In genomic region chr5:172713113-172713808, GRCh38 we compare ENCODE assay signal across 9 cellular contexts. TPM values are rescaled to one million over a fixed set of nuclear protein-coding genes. Genes with fewer than 3 reads are reported as not detected.
DNase-seq lines count a peak whose midpoint lies in the region; ATAC-seq and TF ChIP-seq lines count a peak whose summit lies in the region.
"Had no signal": no experiment of that assay in that cellular context is flagged by ENCODE, and none has a peak within 500 bp of the region (broad histone marks: within the 10 kb centered on the region; RNA-seq: fewer than 3 reads in every experiment).

No MANE protein-coding gene starts in this region.

- H3K9me3 Mint-ChIP-seq in activated CD8-positive, alpha-beta T cell treated with anti-CD3 and anti-CD28 coated beads for 36 hours: no peaks in the 10 kb centered on the region
- no peaks in the 10 kb centered on the region for H3K9me3 Mint-ChIP-seq in natural killer cell treated with Interleukin-12 subunit alpha and Interleukin-12 subunit beta and Interleukin-15 and Interleukin-18, amount 100 ng/mL, for 72 hours
- no peaks in the 10 kb centered on the region for H3K9me3 Mint-ChIP-seq in stimulated activated naive CD8-positive, alpha-beta T cell treated with anti-CD3 and anti-CD28 coated beads, Interleukin-15, amount 100 ng/mL, for 72 hours

- intact Hi-C loops in activated CD8-positive, alpha-beta T cell treated with anti-CD3 and anti-CD28 coated beads for 36 hours (cut with micrococcal nuclease): loop anchor here (10.0 kb wide), 1 partner anchor 122 kb away; the partner anchor contains the start of gene ERGIC1

- TF ChIP-seq CTCF in GM12864 (IDR thresholded peaks at IDR 0.05; ENCODE audit: low read depth, low read length, missing control alignments) (peak; percentile 89), NB4 (IDR thresholded peaks at IDR 0.05; ENCODE audit: low read depth, low read length) (peak; percentile 53)
- peak; percentile 98 for TF ChIP-seq CTCF in activated CD8-positive, alpha-beta T cell treated with anti-CD3 and anti-CD28 coated beads for 36 hours (IDR thresholded peaks at IDR 0.05)

- no peak for TF ChIP-seq POLR2A in NB4 (IDR thresholded peaks at IDR 0.05; ENCODE audit: extremely low read depth, insufficient read length)

- CTCF ChIA-PET in activated CD8-positive, alpha-beta T cell treated with anti-CD3 and anti-CD28 coated beads for 36 hours (lab: Charles Lee): interaction anchor here (0.6 to 5.8 kb wide), 31 partner anchors 9 to 266 kb away, joined by 3 to 279 read pairs (median 4); partner anchors contain the start of gene RPL26L1

- no peak overlapping the region for H3K4me3 Mint-ChIP-seq in activated CD8-positive, alpha-beta T cell treated with anti-CD3 and anti-CD28 coated beads for 36 hours
- no peak overlapping the region for H3K4me3 Mint-ChIP-seq in natural killer cell treated with Interleukin-12 subunit alpha and Interleukin-12 subunit beta and Interleukin-15 and Interleukin-18, amount 100 ng/mL, for 72 hours
- peak overlapping the region in 1 of 2 donors; percentile 23 for H3K4me3 Mint-ChIP-seq in stimulated activated naive CD8-positive, alpha-beta T cell treated with anti-CD3 and anti-CD28 coated beads, Interleukin-15, amount 100 ng/mL, for 72 hours
- H3K4me3 Mint-ChIP-seq: activated naive CD8-positive, alpha-beta T cell had no signal

- DNase-seq in GM12864 (ENCODE audit: low read depth): no peak
- peak; percentile 44 for DNase-seq in NB4 (ENCODE audit: low read depth)
- DNase-seq in activated CD8-positive, alpha-beta T cell treated with anti-CD3 and anti-CD28 coated beads for 36 hours: peak; percentile 72
- peak; percentile 77 for DNase-seq in effector CD8-positive, alpha-beta T cell (lab: John Stamatoyannopoulos, UW)
- peak; percentile 76 for DNase-seq in natural killer cell treated with Interleukin-12 subunit alpha and Interleukin-12 subunit beta and Interleukin-15 and Interleukin-18, amount 100 ng/mL, for 72 hours (ENCODE audit: low spot score)
- peak; percentile 68 to 71 for DNase-seq in stimulated activated naive CD8-positive, alpha-beta T cell treated with anti-CD3 and anti-CD28 coated beads, Interleukin-15, amount 100 ng/mL, for 72 hours
- no peak for DNase-seq in NCI-H2107 (lab: John Stamatoyannopoulos, UW)
- no peak for DNase-seq in NCI-H2171 treated with DMSO at 0.1 percent for 48 hours (lab: John Stamatoyannopoulos, UW)

- POLR2A ChIA-PET in activated CD8-positive, alpha-beta T cell treated with anti-CD3 and anti-CD28 coated beads for 36 hours (lab: Charles Lee): no interaction called here

- H3K27me3 Mint-ChIP-seq in activated CD8-positive, alpha-beta T cell treated with anti-CD3 and anti-CD28 coated beads for 36 hours: no peaks in the 10 kb centered on the region
- H3K27me3 Mint-ChIP-seq in natural killer cell treated with Interleukin-12 subunit alpha and Interleukin-12 subunit beta and Interleukin-15 and Interleukin-18, amount 100 ng/mL, for 72 hours: peaks cover 14 to 25% of the 10 kb centered on the region in 2 donors
- peaks cover 11% of the 10 kb centered on the region for H3K27me3 Mint-ChIP-seq in stimulated activated naive CD8-positive, alpha-beta T cell treated with anti-CD3 and anti-CD28 coated beads, Interleukin-15, amount 100 ng/mL, for 72 hours
- H3K27me3 Mint-ChIP-seq: activated naive CD8-positive, alpha-beta T cell had no signal

- H3K4me1 Mint-ChIP-seq in activated CD8-positive, alpha-beta T cell treated with anti-CD3 and anti-CD28 coated beads for 36 hours (ENCODE audit: low read depth): peaks cover 4% of the 10 kb centered on the region
- H3K4me1 Mint-ChIP-seq in natural killer cell treated with Interleukin-12 subunit alpha and Interleukin-12 subunit beta and Interleukin-15 and Interleukin-18, amount 100 ng/mL, for 72 hours (ENCODE audit: low read depth in 2 of 2): peaks cover 7 to 13% of the 10 kb centered on the region in 2 donors
- peaks cover 14% of the 10 kb centered on the region for H3K4me1 Mint-ChIP-seq in stimulated activated naive CD8-positive, alpha-beta T cell treated with anti-CD3 and anti-CD28 coated beads, Interleukin-15, amount 100 ng/mL, for 72 hours

- H3K4me3 ChIP-seq in GM12864 (ENCODE audit: low read depth, low read length) (no peak overlapping the region), NB4 (ENCODE audit: low read depth, low read length) (no peak overlapping the region)

- H3K36me3 Mint-ChIP-seq in activated CD8-positive, alpha-beta T cell treated with anti-CD3 and anti-CD28 coated beads for 36 hours (ENCODE audit: low read depth): no peaks in the 10 kb centered on the region
- no peaks in the 10 kb centered on the region for H3K36me3 Mint-ChIP-seq in natural killer cell treated with Interleukin-12 subunit alpha and Interleukin-12 subunit beta and Interleukin-15 and Interleukin-18, amount 100 ng/mL, for 72 hours
- H3K36me3 Mint-ChIP-seq: activated naive CD8-positive, alpha-beta T cell had no signal

- ATAC-seq in activated CD8-positive, alpha-beta T cell treated with anti-CD3 and anti-CD28 coated beads for 36 hours: peak; percentile 45
- ATAC-seq in natural killer cell treated with Interleukin-12 subunit alpha and Interleukin-12 subunit beta and Interleukin-15 and Interleukin-18, amount 100 ng/mL, for 72 hours: peak; percentile 52 to 71
- peak; percentile 38 for ATAC-seq in stimulated activated naive CD8-positive, alpha-beta T cell treated with anti-CD3 and anti-CD28 coated beads, Interleukin-15, amount 100 ng/mL, for 72 hours

- H3K27ac Mint-ChIP-seq in activated CD8-positive, alpha-beta T cell treated with anti-CD3 and anti-CD28 coated beads for 36 hours: no peak overlapping the region
- H3K27ac Mint-ChIP-seq in natural killer cell treated with Interleukin-12 subunit alpha and Interleukin-12 subunit beta and Interleukin-15 and Interleukin-18, amount 100 ng/mL, for 72 hours: no peak overlapping the region
- H3K27ac Mint-ChIP-seq in stimulated activated naive CD8-positive, alpha-beta T cell treated with anti-CD3 and anti-CD28 coated beads, Interleukin-15, amount 100 ng/mL, for 72 hours: no peak overlapping the region
- H3K27ac Mint-ChIP-seq: activated naive CD8-positive, alpha-beta T cell had no signal

RNA-seq across cellular contexts. Expression of gene DUSP1, which starts 57.7 kb away (rescaled TPM):
- total RNA-seq in activated CD8-positive, alpha-beta T cell treated with anti-CD3 and anti-CD28 coated beads for 36 hours: 10 to 100 TPM; 16.6 to 17.9 TPM
- total RNA-seq in natural killer cell treated with Interleukin-12 subunit alpha and Interleukin-12 subunit beta and Interleukin-15 and Interleukin-18, amount 100 ng/mL, for 72 hours: 10 to 100 TPM; 12.4 to 13.6 TPM

Comparison
In these comparisons a context has a peak if more than half of its experiments do, and no peak if none do; other contexts are left out.
1. DNase-seq: peak in NB4 (single experiment), activated CD8-positive, alpha-beta T cell treated with anti-CD3 and anti-CD28 coated beads for 36 hours (single experiment), effector CD8-positive, alpha-beta T cell (single experiment), natural killer cell treated with Interleukin-12 subunit alpha and Interleukin-12 subunit beta and Interleukin-15 and Interleukin-18, amount 100 ng/mL, for 72 hours (single experiment) and stimulated activated naive CD8-positive, alpha-beta T cell treated with anti-CD3 and anti-CD28 coated beads, Interleukin-15, amount 100 ng/mL, for 72 hours (2 of 2); none in GM12864 (single experiment), NCI-H2107 (single experiment) and NCI-H2171 treated with DMSO at 0.1 percent for 48 hours (single experiment).
2. Peak in every context shown above with its lines, with median percentiles within 50 percentile points of each other: CTCF ChIP-seq and ATAC-seq.